ENCODE assay signal across 12 cellular contexts in genomic region chr22:20422965-20423635, GRCh38. TPM values are rescaled to one million over a fixed set of nuclear protein-coding genes. Genes with fewer than 3 reads are reported as not detected.
A peak's percentile ranks its signal among the peaks of the same experiment; 100 is the strongest.
DNase-seq lines count a peak whose midpoint lies in the region; ATAC-seq, FAIRE-seq and TF ChIP-seq lines count a peak whose summit lies in the region.
"Had no signal": no experiment of that assay in that cellular context is flagged by ENCODE, and none has a peak within 500 bp of the region (broad histone marks: within the 10 kb centered on the region; RNA-seq: fewer than 3 reads in every experiment).

No MANE protein-coding gene starts in this region.

- no peak overlapping the region for H3K27ac ChIP-seq in psoas muscle
- H3K27ac ChIP-seq in small intestine (ENCODE audit: low read depth in 1 of 2, low read length in 1 of 2), result no peak overlapping the region

- 16 to 35% (median 24%) methylated on average over 14 to 15 of the region's 15 CpGs for WGBS in psoas muscle, 3 donors
- 54 to 70% (median 65%) methylated on average over 15 of the region's 15 CpGs for WGBS in small intestine, 3 donors

- no peak for TF ChIP-seq CTCF in BE2C (IDR thresholded peaks at IDR 0.05; ENCODE audit: low read depth, low read length)
- TF ChIP-seq CTCF in psoas muscle (IDR thresholded peaks at IDR 0.05), result no peak

- intact Hi-C loops in psoas muscle (cut with DNase I), result no loop called here

- no peaks in the 10 kb centered on the region for H3K27me3 ChIP-seq in BE2C
- H3K27me3 ChIP-seq in psoas muscle (ENCODE audit: insufficient read depth in 3 of 3, low read length in 2 of 3), result no peaks in the 10 kb centered on the region
- H3K27me3 ChIP-seq in small intestine (ENCODE audit: control insufficient read depth in 2 of 2, insufficient read depth in 2 of 2, low read length in 2 of 2), result peaks cover 7 to 11% of the 10 kb centered on the region in 2 donors

- ATAC-seq in psoas muscle, result peak; percentile 72 to 92 (median 88)
- ATAC-seq in HG02763 (IDR thresholded peaks at IDR 0.05; ENCODE audit: unreplicated experiment), result no peak
- ATAC-seq in GM19324 (IDR thresholded peaks at IDR 0.05; ENCODE audit: low FRiP score, unreplicated experiment), result no peak

- H3K36me3 ChIP-seq in BE2C (no peaks in the 10 kb centered on the region), psoas muscle (ENCODE audit: insufficient read depth in 1 of 2, low read depth in 1 of 2) (no peaks in the 10 kb centered on the region), small intestine (ENCODE audit: control insufficient read depth in 2 of 2, insufficient read depth in 2 of 2, low read length in 2 of 2) (no peaks in the 10 kb centered on the region)

- DNase-seq in BE2C, result peak; percentile 53
- peak in 56 of 58 donors; percentile 14 to 95 (median 81) for DNase-seq in anterior cingulate cortex (lab: John Stamatoyannopoulos, UW)
- peak; percentile 58 to 94 for DNase-seq in hippocampal formation (lab: John Stamatoyannopoulos, UW)
- DNase-seq in psoas muscle, result peak; percentile 73 to 89
- DNase-seq in small intestine, result no peak
- DNase-seq in NCI-H1930 (lab: John Stamatoyannopoulos, UW), result no peak
- DNase-seq: activated CD8-positive, alpha-beta memory T cell treated with anti-CD3 and anti-CD28 coated beads, Interleukin-2, amount 50 U/mL, for 4 hours; CD4-positive, alpha-beta memory T cell; NCI-H510A had no signal

- H3K4me3 ChIP-seq in BE2C (ENCODE audit: low read depth, low read length), result no peak overlapping the region
- no peak overlapping the region for H3K4me3 ChIP-seq in psoas muscle
- H3K4me3 ChIP-seq in small intestine (ENCODE audit: low read depth in 1 of 2, low read length in 2 of 2), result no peak overlapping the region

- no peaks in the 10 kb centered on the region for H3K9me3 ChIP-seq in BE2C
- no peaks in the 10 kb centered on the region for H3K9me3 ChIP-seq in psoas muscle
- H3K9me3 ChIP-seq in small intestine (ENCODE audit: control insufficient read depth, low read depth), result no peaks in the 10 kb centered on the region

- no peak for FAIRE-seq in small intestine (lab: Jason Lieb, UNC)
- FAIRE-seq: colon had no signal

- H3K4me1 ChIP-seq in BE2C (peaks cover 26% of the 10 kb centered on the region), psoas muscle (peaks cover 13% of the 10 kb centered on the region), small intestine (ENCODE audit: control insufficient read depth in 2 of 2, insufficient read depth in 1 of 2, low read depth in 1 of 2, low read length in 1 of 2) (no peaks in the 10 kb centered on the region)

RNA-seq across cellular contexts. Expression of gene SCARF2, which starts 14.5 kb away (rescaled TPM):
- polyA plus RNA-seq in BE2C (2012; ENCODE audit: insufficient read depth, insufficient read length, low read depth), result 29.1 TPM
- 1 to 10 TPM; 1.3 to 2.0 (median 1.8) TPM for total RNA-seq in psoas muscle
- polyA plus RNA-seq in psoas muscle, result 1 to 10 TPM in 1 of 3 donors, under 1 TPM in 2; 0.44 to 1.0 (median 0.86) TPM
- 1 to 10 TPM in 1 of 3 donors, under 1 TPM in 2; 0.22 to 2.4 (median 0.54) TPM for polyA plus RNA-seq in small intestine

RNA-seq across cellular contexts. Expression of gene ZNF74, which starts 29.1 kb away (rescaled TPM):
- polyA plus RNA-seq in BE2C (2012; ENCODE audit: insufficient read depth, insufficient read length, low read depth), result 43.2 TPM
- 1 to 10 TPM; 2.4 to 4.8 (median 4.3) TPM for total RNA-seq in psoas muscle
- polyA plus RNA-seq in psoas muscle, result 1 to 10 TPM; 2.1 to 4.6 (median 2.2) TPM
- polyA plus RNA-seq in small intestine, result 1 to 10 TPM; 2.5 to 5.4 (median 3.0) TPM

Comparison
In these comparisons a context has a peak if more than half of its experiments do, and no peak if none do; other contexts are left out.
1. DNase-seq: peak in BE2C (single experiment), anterior cingulate cortex (56 of 58), hippocampal formation (2 of 2) and psoas muscle (2 of 2); none in small intestine (single experiment) and NCI-H1930 (0 of 2).
2. ATAC-seq: peak in psoas muscle (4 of 4); none in HG02763 (single experiment) and GM19324 (single experiment).